16 cellular contexts compared by ENCODE assay signal in the genomic region with DNA sequence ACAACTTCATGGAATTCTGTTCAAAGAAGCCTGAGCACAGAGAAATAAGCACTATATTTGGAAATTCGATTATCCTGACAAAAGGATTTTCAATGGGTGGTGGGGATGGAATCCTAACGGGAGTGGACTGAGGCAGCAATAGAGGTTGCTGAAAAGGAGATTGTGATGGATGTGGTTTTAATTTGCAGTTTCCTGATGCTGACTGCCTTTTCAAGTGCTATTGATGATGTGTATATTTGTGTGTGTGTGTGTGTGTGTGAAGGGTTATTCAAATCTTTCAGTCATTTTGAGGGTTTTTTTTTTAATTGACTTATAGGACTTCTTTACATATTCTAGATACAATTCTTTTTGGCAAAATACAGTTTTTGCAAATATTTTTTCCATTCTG.
A peak's percentile ranks its signal among the peaks of the same experiment; 100 is the strongest.
DNase-seq lines count a peak whose midpoint lies in the region; ATAC-seq and TF ChIP-seq lines count a peak whose summit lies in the region.
"Had no signal": no experiment of that assay in that cellular context is flagged by ENCODE, and none has a peak within 500 bp of the region (broad histone marks: within the 10 kb centered on the region; RNA-seq: fewer than 3 reads in every experiment).

No MANE protein-coding gene starts in this region.

- H3K4me3 Mint-ChIP-seq in MCF 10A (ENCODE audit: unreplicated experiment) (peak overlapping the region; percentile 24), WTC11 (no peak overlapping the region)
- H3K4me3 Mint-ChIP-seq in activated T-cell treated with anti-CD3 and anti-CD28 coated beads, Interleukin-2, amount 50 U/mL, for 24 hours: no peak overlapping the region

- CTCF ChIA-PET in MCF 10A (lab: Yijun Ruan, JAX) (no interaction called here), WTC11 (lab: Charles Lee) (no interaction called here)

- H3K27me3 Mint-ChIP-seq in MCF 10A (ENCODE audit: insufficient read depth, unreplicated experiment) (no peaks in the 10 kb centered on the region), WTC11 (ENCODE audit: low read depth) (no peaks in the 10 kb centered on the region)
- peaks cover 10% of the 10 kb centered on the region for H3K27me3 Mint-ChIP-seq in activated T-cell treated with anti-CD3 and anti-CD28 coated beads, Interleukin-2, amount 50 U/mL, for 24 hours

- POLR2A ChIA-PET in MCF 10A (lab: Yijun Ruan, JAX) (interaction anchor here (0.7 to 1.1 kb wide), 2 partner anchors 9 to 14 kb away, joined by 3 read pairs; no protein-coding TSS in a partner anchor), WTC11 (lab: Charles Lee) (no interaction called here)

- H3K27ac Mint-ChIP-seq in MCF 10A (ENCODE audit: low read depth, unreplicated experiment) (peak overlapping the region; percentile 70), WTC11 (no peak overlapping the region)
- no peak overlapping the region for H3K27ac Mint-ChIP-seq in activated T-cell treated with anti-CD3 and anti-CD28 coated beads, Interleukin-2, amount 50 U/mL, for 24 hours

- H3K9me3 Mint-ChIP-seq in MCF 10A (ENCODE audit: unreplicated experiment): peaks cover 8% of the 10 kb centered on the region
- peaks cover 54% of the 10 kb centered on the region for H3K9me3 Mint-ChIP-seq in WTC11
- no peaks in the 10 kb centered on the region for H3K9me3 Mint-ChIP-seq in activated T-cell treated with anti-CD3 and anti-CD28 coated beads, Interleukin-2, amount 50 U/mL, for 24 hours

- in situ Hi-C loops in brain microvascular endothelial cell (cut with HindIII; ENCODE audit: low pct_ligation_motif_present, low sequenced_read_pairs): no loop called here

- H3K27me3 ChIP-seq in breast epithelium: no peaks in the 10 kb centered on the region
- H3K27me3 ChIP-seq in brain microvascular endothelial cell (replicated peaks): no peaks in the 10 kb centered on the region
- H3K27me3 ChIP-seq in esophagus muscularis mucosa: no peaks in the 10 kb centered on the region
- H3K27me3 ChIP-seq: BLaER1 treated with 17β-estradiol and CSF1 and Interleukin-3, amounts not matched to agents 10 nM and 100 nM; SJCRH30 had no signal

- H3K36me3 Mint-ChIP-seq in MCF 10A (ENCODE audit: insufficient read depth, unreplicated experiment) (no peaks in the 10 kb centered on the region), WTC11 (peaks cover 20% of the 10 kb centered on the region)
- H3K36me3 Mint-ChIP-seq in activated T-cell treated with anti-CD3 and anti-CD28 coated beads, Interleukin-2, amount 50 U/mL, for 24 hours (ENCODE audit: low read depth): no peaks in the 10 kb centered on the region

- TF ChIP-seq POLR2A in breast epithelium (IDR thresholded peaks at IDR 0.05): no peak
- no peak for TF ChIP-seq POLR2A in esophagus muscularis mucosa (IDR thresholded peaks at IDR 0.05; ENCODE audit: low read depth)

- H3K27ac ChIP-seq in breast epithelium: no peak overlapping the region
- H3K27ac ChIP-seq in brain microvascular endothelial cell: peak overlapping the region; percentile 78
- no peak overlapping the region for H3K27ac ChIP-seq in esophagus muscularis mucosa (replicated peaks in 1 of 4)
- H3K27ac ChIP-seq: 22Rv1; BLaER1 treated with 17β-estradiol and CSF1 and Interleukin-3, amounts not matched to agents 10 nM and 100 nM; SJCRH30 had no signal

- H3K9me3 ChIP-seq in breast epithelium (peaks cover 0 to 4% of the 10 kb centered on the region in 2 donors), esophagus muscularis mucosa (peaks cover 0 to 13% (median 3%) of the 10 kb centered on the region in 4 donors)
- H3K9me3 ChIP-seq: BLaER1 treated with 17β-estradiol and CSF1 and Interleukin-3, amounts not matched to agents 10 nM and 100 nM; HAP-1; SJCRH30 had no signal

- TF ChIP-seq CTCF in MCF 10A (IDR thresholded peaks at IDR 0.05; ENCODE audit: unreplicated experiment) (no peak), breast epithelium (IDR thresholded peaks at IDR 0.05) (no peak), brain microvascular endothelial cell (IDR thresholded peaks at IDR 0.05; ENCODE audit: low read depth, low read length, missing control alignments) (no peak), WTC11 (IDR thresholded peaks at IDR 0.05) (no peak), esophagus muscularis mucosa (IDR thresholded peaks at IDR 0.05) (no peak)

- TF ChIP-seq EP300 in esophagus muscularis mucosa (IDR thresholded peaks at IDR 0.05): no peak

- DNase-seq in MCF 10A (ENCODE audit: unreplicated experiment) (no peak), breast epithelium (ENCODE audit: low spot score in 2 of 2) (no peak), brain microvascular endothelial cell (no peak), glomerular endothelial cell (ENCODE audit: extremely low read depth, low read depth, low spot score) (peak; percentile 7), WTC11 (ENCODE audit: low spot score) (no peak), esophagus muscularis mucosa (ENCODE audit: extremely low spot score) (no peak)
- DNase-seq in activated T-cell treated with anti-CD3 and anti-CD28 coated beads, Interleukin-2, amount 50 U/mL, for 24 hours: no peak
- DNase-seq: IMR-90, Kasumi-1, NCI-H2029, NCI-H510A treated with DMSO at 0.1 percent for 48 hours had no signal

- no peaks in the 10 kb centered on the region for H3K36me3 ChIP-seq in breast epithelium
- no peaks in the 10 kb centered on the region for H3K36me3 ChIP-seq in brain microvascular endothelial cell (replicated peaks)
- H3K36me3 ChIP-seq in esophagus muscularis mucosa: no peaks in the 10 kb centered on the region
- H3K36me3 ChIP-seq: BLaER1 treated with 17β-estradiol and CSF1 and Interleukin-3, amounts not matched to agents 10 nM and 100 nM; HAP-1; SJCRH30 had no signal

- no peak for ATAC-seq in WTC11
- no peak for ATAC-seq in GM21825 (IDR thresholded peaks at IDR 0.05; ENCODE audit: unreplicated experiment)

- H3K4me1 ChIP-seq in breast epithelium: no peaks in the 10 kb centered on the region
- no peaks in the 10 kb centered on the region for H3K4me1 ChIP-seq in esophagus muscularis mucosa
- H3K4me1 ChIP-seq: HAP-1 had no signal

- no TSS peak for BruUV-seq in MCF 10A (replicated peaks; lab: Mats Ljungman, UMichigan)

- H3K4me3 ChIP-seq in breast epithelium: no peak overlapping the region
- H3K4me3 ChIP-seq in brain microvascular endothelial cell (ENCODE audit: low read depth, low read length): no peak overlapping the region
- no peak overlapping the region for H3K4me3 ChIP-seq in esophagus muscularis mucosa
- H3K4me3 ChIP-seq: BLaER1 treated with 17β-estradiol and CSF1 and Interleukin-3, amounts not matched to agents 10 nM and 100 nM; HAP-1; SJCRH30 had no signal

- WGBS in esophagus muscularis mucosa: 41% methylated on average over 2 of the region's 2 CpGs

- intact Hi-C loops in MCF 10A (cut with micrococcal nuclease): no loop called here
- intact Hi-C loops in breast epithelium (cut with DNase I; ENCODE audit: low total_unique reads): no loop called here
- intact Hi-C loops in esophagus muscularis mucosa (cut with DNase I): no loop called here

- H3K4me1 Mint-ChIP-seq in MCF 10A (ENCODE audit: insufficient read depth, unreplicated experiment): peaks cover 43% of the 10 kb centered on the region
- peaks cover 9% of the 10 kb centered on the region for H3K4me1 Mint-ChIP-seq in WTC11
- no peaks in the 10 kb centered on the region for H3K4me1 Mint-ChIP-seq in activated T-cell treated with anti-CD3 and anti-CD28 coated beads, Interleukin-2, amount 50 U/mL, for 24 hours (ENCODE audit: low read depth)

TF ChIP-seq in WTC11, 78 proteins besides CTCF, POLR2A, EP300 and RAD21:
- no peak for TF ChIP-seq SMAD4 (CRISPR knock-in tag; IDR thresholded peaks at IDR 0.05)
